ENCODE assay signal across 21 cellular contexts in the genomic region with DNA sequence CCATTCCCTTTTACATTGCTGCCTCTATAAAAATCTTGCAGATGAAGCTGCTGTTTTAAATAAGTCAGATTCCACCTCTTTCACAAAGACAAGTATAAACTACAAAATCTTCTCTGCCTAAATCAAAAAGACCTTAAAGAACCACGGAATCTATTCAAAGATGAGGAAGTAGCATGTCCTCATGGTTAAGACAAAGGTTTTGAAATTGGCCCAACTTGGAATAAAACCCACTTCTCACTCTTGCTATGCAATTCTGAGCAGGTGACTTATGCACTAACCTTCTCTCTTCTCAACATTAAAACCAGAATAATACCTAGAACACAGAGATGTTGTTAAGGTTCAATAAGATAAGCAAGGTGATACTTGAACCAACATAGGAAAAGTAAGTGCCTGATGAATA.
A peak's percentile ranks its signal among the peaks of the same experiment; 100 is the strongest.
DNase-seq lines count a peak whose midpoint lies in the region; ATAC-seq and TF ChIP-seq lines count a peak whose summit lies in the region.
"Had no signal": no experiment of that assay in that cellular context is flagged by ENCODE, and none has a peak within 500 bp of the region (broad histone marks: within the 10 kb centered on the region; RNA-seq: fewer than 3 reads in every experiment).

No MANE protein-coding gene starts in this region.

- H3K27me3 Mint-ChIP-seq in stimulated activated naive CD8-positive, alpha-beta T cell treated with anti-CD3 and anti-CD28 coated beads, Interleukin-15, Interleukin-2, amounts not matched to agents 100 ng/mL and 50 ng/mL, for 24 hours = no peaks in the 10 kb centered on the region
- H3K27me3 Mint-ChIP-seq in activated T-helper 2 cell treated with anti-CD3 and anti-CD28 coated beads, Interferon-gamma antibody, Interleukin-2, Interleukin-4, amounts not matched to agents 10 μg/mL and 5 μg/mL and 100 μg/mL, durations not matched to agents 14 hours and 24 hours and 36 hours (ENCODE audit: low read depth) = no peaks in the 10 kb centered on the region

- ATAC-seq in stimulated activated naive CD8-positive, alpha-beta T cell treated with anti-CD3 and anti-CD28 coated beads, Interleukin-15, Interleukin-2, amounts not matched to agents 100 U/mL and 50 U/mL, for 24 hours = no peak
- ATAC-seq in psoas muscle (no peak), HG03565 (IDR thresholded peaks at IDR 0.05; ENCODE audit: unreplicated experiment) (no peak)
- ATAC-seq: K562, Right ventricle myocardium inferior had no signal

- H3K4me3 Mint-ChIP-seq in stimulated activated naive CD8-positive, alpha-beta T cell treated with anti-CD3 and anti-CD28 coated beads, Interleukin-15, Interleukin-2, amounts not matched to agents 100 ng/mL and 50 ng/mL, for 24 hours = peak overlapping the region; percentile 71
- no peak overlapping the region for H3K4me3 Mint-ChIP-seq in activated T-helper 2 cell treated with anti-CD3 and anti-CD28 coated beads, Interferon-gamma antibody, Interleukin-2, Interleukin-4, amounts not matched to agents 10 μg/mL and 5 μg/mL and 100 μg/mL, durations not matched to agents 14 hours and 24 hours and 36 hours (ENCODE audit: low read depth)

- intact Hi-C loops in activated T-helper 2 cell treated with anti-CD3 and anti-CD28 coated beads, Interferon-gamma antibody, Interleukin-2, Interleukin-4, amounts not matched to agents 10 μg/mL and 5 μg/mL and 100 μg/mL, durations not matched to agents 14 hours and 24 hours and 36 hours (cut with micrococcal nuclease) = loop anchor here (5.0 kb wide), 2 partner anchors 259 to 424 kb away; no protein-coding TSS in a partner anchor
- intact Hi-C loops in psoas muscle (cut with DNase I) = loop anchor here in 1 of 2 donors (5.0 kb wide), 1 partner anchor 34 kb away; no protein-coding TSS in a partner anchor

- no peak overlapping the region for H3K27ac ChIP-seq in psoas muscle
- H3K27ac ChIP-seq: 22Rv1, colonic mucosa, stomach, tibial nerve had no signal

- peak overlapping the region; percentile 94 for H3K27ac Mint-ChIP-seq in stimulated activated naive CD8-positive, alpha-beta T cell treated with anti-CD3 and anti-CD28 coated beads, Interleukin-15, Interleukin-2, amounts not matched to agents 100 ng/mL and 50 ng/mL, for 24 hours
- H3K27ac Mint-ChIP-seq in activated T-helper 2 cell treated with anti-CD3 and anti-CD28 coated beads, Interferon-gamma antibody, Interleukin-2, Interleukin-4, amounts not matched to agents 10 μg/mL and 5 μg/mL and 100 μg/mL, durations not matched to agents 14 hours and 24 hours and 36 hours = peak overlapping the region; percentile 76

- H3K27me3 ChIP-seq in psoas muscle (ENCODE audit: insufficient read depth in 3 of 3, low read length in 2 of 3) = no peaks in the 10 kb centered on the region
- H3K27me3 ChIP-seq: colonic mucosa, stomach, tibial nerve had no signal

- no peaks in the 10 kb centered on the region for H3K36me3 ChIP-seq in psoas muscle (ENCODE audit: insufficient read depth in 1 of 2, low read depth in 1 of 2)
- H3K36me3 ChIP-seq: colonic mucosa had no signal

- peaks cover 19% of the 10 kb centered on the region for H3K36me3 Mint-ChIP-seq in stimulated activated naive CD8-positive, alpha-beta T cell treated with anti-CD3 and anti-CD28 coated beads, Interleukin-15, Interleukin-2, amounts not matched to agents 100 ng/mL and 50 ng/mL, for 24 hours (ENCODE audit: low read depth)
- H3K36me3 Mint-ChIP-seq in activated T-helper 2 cell treated with anti-CD3 and anti-CD28 coated beads, Interferon-gamma antibody, Interleukin-2, Interleukin-4, amounts not matched to agents 10 μg/mL and 5 μg/mL and 100 μg/mL, durations not matched to agents 14 hours and 24 hours and 36 hours (ENCODE audit: low read depth) = peaks cover 31% of the 10 kb centered on the region

- H3K4me3 ChIP-seq in psoas muscle = no peak overlapping the region
- H3K4me3 ChIP-seq: colonic mucosa, K562, stomach, tibial nerve had no signal

- peaks cover 95% of the 10 kb centered on the region for H3K4me1 Mint-ChIP-seq in stimulated activated naive CD8-positive, alpha-beta T cell treated with anti-CD3 and anti-CD28 coated beads, Interleukin-15, Interleukin-2, amounts not matched to agents 100 ng/mL and 50 ng/mL, for 24 hours (ENCODE audit: low read depth)
- peaks cover 74% of the 10 kb centered on the region for H3K4me1 Mint-ChIP-seq in activated T-helper 2 cell treated with anti-CD3 and anti-CD28 coated beads, Interferon-gamma antibody, Interleukin-2, Interleukin-4, amounts not matched to agents 10 μg/mL and 5 μg/mL and 100 μg/mL, durations not matched to agents 14 hours and 24 hours and 36 hours (ENCODE audit: low read depth)

- WGBS in psoas muscle, 3 donors = 48 to 83% (median 70%) methylated on average over 1 of the region's 1 CpG

- no peaks in the 10 kb centered on the region for H3K9me3 ChIP-seq in psoas muscle
- H3K9me3 ChIP-seq: colonic mucosa had no signal

- TF ChIP-seq CTCF in psoas muscle (IDR thresholded peaks at IDR 0.05) = no peak

- peak; percentile 29 to 63 for DNase-seq in NOMO-1 (lab: John Stamatoyannopoulos, UW; ENCODE audit: unreplicated experiment in 2 of 2)
- DNase-seq in NOMO-1 treated with dmso at 0.1 percent for 144 hours (lab: John Stamatoyannopoulos, UW; ENCODE audit: unreplicated experiment) = no peak
- no peak for DNase-seq in stimulated activated naive CD8-positive, alpha-beta T cell treated with anti-CD3 and anti-CD28 coated beads, Interleukin-15, Interleukin-2, amounts not matched to agents 100 U/mL and 50 U/mL, for 24 hours
- no peak for DNase-seq in activated T-helper 2 cell treated with anti-CD3 and anti-CD28 coated beads, Interferon-gamma antibody, Interleukin-2, Interleukin-4, amounts not matched to agents 10 μg/mL and 5 μg/mL and 100 μg/mL, durations not matched to agents 14 hours and 24 hours and 36 hours (ENCODE audit: low spot score)
- DNase-seq in psoas muscle = no peak
- DNase-seq in stimulated activated CD4-positive, alpha-beta T cell treated with anti-CD3 and anti-CD28 coated beads, Interleukin-4, amount 100 ng/mL, for 4 hours = no peak
- DNase-seq: activated CD4-positive, alpha-beta T cell treated with anti-CD3 and anti-CD28 coated beads, Interleukin-2, amount 50 U/mL, for 4 hours; amniotic stem cell; colonic mucosa; EL; kidney; NCI-H187; stimulated activated CD4-positive, alpha-beta T cell treated with anti-CD3 and anti-CD28 coated beads, Interleukin-4, amount 100 ng/mL, for 1 hour; stomach; T-helper 1 cell had no signal

- no peaks in the 10 kb centered on the region for H3K4me1 ChIP-seq in psoas muscle
- H3K4me1 ChIP-seq: colonic mucosa, tibial nerve had no signal

- no peaks in the 10 kb centered on the region for H3K9me3 Mint-ChIP-seq in stimulated activated naive CD8-positive, alpha-beta T cell treated with anti-CD3 and anti-CD28 coated beads, Interleukin-15, Interleukin-2, amounts not matched to agents 100 ng/mL and 50 ng/mL, for 24 hours
- H3K9me3 Mint-ChIP-seq in activated T-helper 2 cell treated with anti-CD3 and anti-CD28 coated beads, Interferon-gamma antibody, Interleukin-2, Interleukin-4, amounts not matched to agents 10 μg/mL and 5 μg/mL and 100 μg/mL, durations not matched to agents 14 hours and 24 hours and 36 hours = peaks cover 6% of the 10 kb centered on the region

Comparison
In these comparisons a context has a peak if more than half of its experiments do, and no peak if none do; other contexts are left out.
1. DNase-seq: peak in NOMO-1 (2 of 2); none in NOMO-1 treated with dmso at 0.1 percent for 144 hours (single experiment), stimulated activated naive CD8-positive, alpha-beta T cell treated with anti-CD3 and anti-CD28 coated beads, Interleukin-15, Interleukin-2, amounts not matched to agents 100 U/mL and 50 U/mL, for 24 hours (single experiment), activated T-helper 2 cell treated with anti-CD3 and anti-CD28 coated beads, Interferon-gamma antibody, Interleukin-2, Interleukin-4, amounts not matched to agents 10 μg/mL and 5 μg/mL and 100 μg/mL, durations not matched to agents 14 hours and 24 hours and 36 hours (single experiment), psoas muscle (0 of 2) and stimulated activated CD4-positive, alpha-beta T cell treated with anti-CD3 and anti-CD28 coated beads, Interleukin-4, amount 100 ng/mL, for 4 hours (0 of 2).